Comparison of ENCODE assay signal across 10 cellular contexts in the genomic region with DNA sequence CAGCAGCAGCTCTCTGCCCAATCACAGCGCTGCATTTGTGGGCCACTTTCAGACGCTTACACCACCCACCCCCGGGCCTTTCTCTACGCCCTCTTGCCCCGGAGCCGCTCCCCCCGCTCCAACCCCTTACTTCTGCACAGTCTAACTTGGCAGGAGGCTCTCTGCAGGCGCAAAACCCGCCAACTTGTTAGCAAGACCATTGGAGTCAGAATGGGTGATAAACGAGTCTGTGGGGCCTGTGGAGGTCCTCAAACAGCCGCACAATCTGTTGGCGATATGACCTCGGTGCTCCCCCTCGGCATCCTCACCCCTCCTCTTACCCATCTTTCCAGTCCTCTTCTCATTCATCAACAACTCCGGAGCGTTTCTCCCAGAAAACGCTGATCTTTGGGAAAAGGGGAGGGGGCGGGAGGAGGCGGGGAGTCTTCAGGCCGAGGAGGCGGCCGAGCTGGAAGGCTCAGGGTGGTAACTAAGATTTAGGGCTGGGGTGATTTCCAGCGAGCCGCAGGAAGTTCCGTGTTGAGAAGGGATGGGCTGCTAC. TPM values are rescaled to one million over a fixed set of nuclear protein-coding genes. Genes with fewer than 3 reads are reported as not detected.
A peak's percentile ranks its signal among the peaks of the same experiment; 100 is the strongest.
DNase-seq lines count a peak whose midpoint lies in the region; ATAC-seq and TF ChIP-seq lines count a peak whose summit lies in the region.
"Had no signal": no experiment of that assay in that cellular context is flagged by ENCODE, and none has a peak within 500 bp of the region (broad histone marks: within the 10 kb centered on the region; RNA-seq: fewer than 3 reads in every experiment).

No MANE protein-coding gene starts in this region.

- TF ChIP-seq CTCF in hepatocyte (IDR thresholded peaks at IDR 0.05; ENCODE audit: poor library complexity) (no peak), psoas muscle (IDR thresholded peaks at IDR 0.05) (no peak), body of pancreas (IDR thresholded peaks at IDR 0.05) (no peak)

- H3K9ac ChIP-seq in NT2/D1 (ENCODE audit: insufficient read length, low read depth) = peak overlapping the region; percentile 81

- H3K27ac ChIP-seq in hepatocyte (no peak overlapping the region), psoas muscle (no peak overlapping the region), body of pancreas (no peak overlapping the region)

- ATAC-seq in psoas muscle (no peak), GM19351 (IDR thresholded peaks at IDR 0.05; ENCODE audit: unreplicated experiment) (no peak), body of pancreas (no peak)

- no peaks in the 10 kb centered on the region for H3K79me2 ChIP-seq in hepatocyte

- peak; percentile 62 for DNase-seq in NCI-H146 (lab: John Stamatoyannopoulos, UW)
- DNase-seq in NCI-H146 treated with DMSO at 0.1 percent for 48 hours (lab: John Stamatoyannopoulos, UW; ENCODE audit: unreplicated experiment) = no peak
- DNase-seq in NT2/D1 (ENCODE audit: low read depth, low spot score) = no peak
- DNase-seq in hepatocyte (ENCODE audit: low spot score) = no peak
- DNase-seq in psoas muscle = no peak
- DNase-seq in NCI-H1694 treated with DMSO at 0.1 percent for 48 hours (lab: John Stamatoyannopoulos, UW) = no peak
- DNase-seq in body of pancreas = no peak
- DNase-seq: ACHN; activated CD8-positive, alpha-beta memory T cell treated with anti-CD3 and anti-CD28 coated beads for 24 hours had no signal

- H3K36me3 ChIP-seq in NT2/D1 (ENCODE audit: insufficient read depth, insufficient read length, low read length) (no peaks in the 10 kb centered on the region), hepatocyte (replicated peaks; ENCODE audit: insufficient read depth, low read depth) (no peaks in the 10 kb centered on the region), psoas muscle (ENCODE audit: insufficient read depth in 1 of 2, low read depth in 1 of 2) (no peaks in the 10 kb centered on the region), body of pancreas (replicated peaks in 1 of 2; ENCODE audit: insufficient read depth in 1 of 2, low read depth in 2 of 2) (no peaks in the 10 kb centered on the region)

- no peaks in the 10 kb centered on the region for H4K20me1 ChIP-seq in hepatocyte (ENCODE audit: insufficient read depth, poor library complexity, severe bottlenecking)

- H2AFZ ChIP-seq in hepatocyte = no peak overlapping the region

- no peak for TF ChIP-seq POLR2A in body of pancreas (IDR thresholded peaks at IDR 0.05)

- WGBS in hepatocyte (ENCODE audit: low lambda C conversion rate, missing lambda C conversion rate) = 3% methylated on average over 19 of the region's 25 CpGs
- 4 to 8% (median 6%) methylated on average over 23 to 25 of the region's 25 CpGs for WGBS in psoas muscle, 3 donors
- whole genome bisulfite sequencing in body of pancreas, 2 donors = 5 to 6% methylated on average over 25 of the region's 25 CpGs

- H3K4me2 ChIP-seq in hepatocyte = peak overlapping the region; percentile 71

- H3K4me3 ChIP-seq in NT2/D1 (ENCODE audit: insufficient read length, low read depth) (peak overlapping the region; percentile 42), hepatocyte (no peak overlapping the region), psoas muscle (peak overlapping the region; percentile 25), body of pancreas (no peak overlapping the region)

- H3K9me3 ChIP-seq in NT2/D1 (ENCODE audit: insufficient read depth, low read length) = peaks cover 11% of the 10 kb centered on the region; the same call in 1 of the 2 replicates
- no peaks in the 10 kb centered on the region for H3K9me3 ChIP-seq in hepatocyte (ENCODE audit: low read depth)
- no peaks in the 10 kb centered on the region for H3K9me3 ChIP-seq in psoas muscle
- H3K9me3 ChIP-seq in body of pancreas = peaks cover 0 to 4% (median 0%) of the 10 kb centered on the region in 3 donors

- H3K4me1 ChIP-seq in NT2/D1 (ENCODE audit: insufficient read depth, insufficient read length) (no peaks in the 10 kb centered on the region), hepatocyte (ENCODE audit: insufficient read depth) (peaks cover 21% of the 10 kb centered on the region), psoas muscle (peaks cover 9% of the 10 kb centered on the region), body of pancreas (peaks cover 29% of the 10 kb centered on the region)

- H3K27me3 ChIP-seq in NT2/D1 (ENCODE audit: insufficient read depth, insufficient read length) (peaks cover 56% of the 10 kb centered on the region), hepatocyte (peaks cover 95% of the 10 kb centered on the region), psoas muscle (ENCODE audit: insufficient read depth in 3 of 3, low read length in 2 of 3) (peaks cover 0 to 98% (median 49%) of the 10 kb centered on the region in 3 donors), body of pancreas (peaks cover 0 to 46% of the 10 kb centered on the region in 2 donors)

- intact Hi-C loops in psoas muscle (cut with DNase I) (no loop called here), body of pancreas (cut with DNase I) (no loop called here)

- no peaks in the 10 kb centered on the region for H3K9me2 ChIP-seq in hepatocyte (replicated peaks; ENCODE audit: insufficient read depth)

RNA-seq across cellular contexts. Expression of a gene that starts 4.2 kb away (rescaled TPM):
- total RNA-seq in hepatocyte = 0.12 and 0.90 TPM in 2 replicates
- 0.17 and 0.65 TPM in 2 replicates for polyA plus RNA-seq in hepatocyte
- total RNA-seq in psoas muscle = not detected
- polyA plus RNA-seq in psoas muscle = not detected
- total RNA-seq in body of pancreas = under 1 TPM in 1 of 2 donors, not detected in 1; 0.26 TPM

Comparison
In these comparisons a context has a peak if more than half of its experiments do, and no peak if none do; other contexts are left out.
1. H3K4me3 ChIP-seq: peak in NT2/D1 (single experiment) and psoas muscle (single experiment); none in hepatocyte (single experiment) and body of pancreas (0 of 2).